In genomic region chr18:8069708-8070107, GRCh38 we compare ENCODE assay signal across 9 cellular contexts.
"Had no signal": no experiment of that assay in that cellular context is flagged by ENCODE, and none has a peak within 500 bp of the region (broad histone marks: within the 10 kb centered on the region; RNA-seq: fewer than 3 reads in every experiment).

No MANE protein-coding gene starts in this region.

- H3K36me3 ChIP-seq: HAP-1 had no signal

- H3K4me1 ChIP-seq: HAP-1 had no signal

- H3K4me3 ChIP-seq: GM23248, HAP-1 had no signal

- ATAC-seq: HCT116, HepG2 had no signal

- H3K27ac ChIP-seq: GM23248, HL-60 had no signal

- H3K9me3 ChIP-seq: HAP-1 had no signal

- DNase-seq: GM23248, GOT3, H7, HFFc6, KBM-7 had no signal
